In genomic region chr16:71722801-71723536, GRCh38 we compare ENCODE assay signal across 8 cellular contexts. TPM values are rescaled to one million over a fixed set of nuclear protein-coding genes. Genes with fewer than 3 reads are reported as not detected.
DNase-seq lines count a peak whose midpoint lies in the region; FAIRE-seq and TF ChIP-seq lines count a peak whose summit lies in the region.

No MANE protein-coding gene starts in this region.

- H3K9me3 Mint-ChIP-seq in astrocyte (ENCODE audit: unreplicated experiment): no peaks in the 10 kb centered on the region

- H3K27ac Mint-ChIP-seq in astrocyte (ENCODE audit: unreplicated experiment): peak overlapping the region; percentile 74

- no peaks in the 10 kb centered on the region for H3K27me3 Mint-ChIP-seq in astrocyte (ENCODE audit: low read depth, unreplicated experiment)

- peak overlapping the region; percentile 80 for H2AFZ ChIP-seq in astrocyte (ENCODE audit: low read depth, low read length)

- peak overlapping the region; percentile 95 for H3K4me2 ChIP-seq in astrocyte (ENCODE audit: low read length)

- peak; percentile 73 for DNase-seq in GM06990 (ENCODE audit: extremely low read depth, insufficient read length)
- DNase-seq in H4 (ENCODE audit: low spot score): peak; percentile 62
- peak; percentile 65 to 69 for DNase-seq in Kasumi-1 (lab: John Stamatoyannopoulos, UW)
- peak; percentile 58 for DNase-seq in T-helper 22 cell (ENCODE audit: low read depth)
- peak; percentile 49 for DNase-seq in astrocyte (ENCODE audit: low read depth)
- DNase-seq in hepatic stellate cell (ENCODE audit: low spot score): peak; percentile 78
- no peak for DNase-seq in retinal pigment epithelial cell (ENCODE audit: low read depth)
- DNase-seq in D721Med (ENCODE audit: insufficient read length, low spot score): no peak

- TF ChIP-seq CTCF in GM06990 (IDR thresholded peaks at IDR 0.05; ENCODE audit: insufficient read depth, low read length, poor library complexity, severe bottlenecking) (no peak), astrocyte (IDR thresholded peaks at IDR 0.05; ENCODE audit: insufficient read depth, low read depth, low read length) (no peak), retinal pigment epithelial cell (conservative IDR thresholded peaks at IDR 0.05; ENCODE audit: low read depth, low read length) (no peak), D721Med (IDR thresholded peaks at IDR 0.05; ENCODE audit: insufficient read depth, missing control alignments) (no peak)

- peak overlapping the region; percentile 46 for H3K27ac ChIP-seq in astrocyte (ENCODE audit: low read depth, low read length)

- peaks cover 6% of the 10 kb centered on the region for H3K4me1 Mint-ChIP-seq in astrocyte (ENCODE audit: low read depth, unreplicated experiment)

- peaks cover 37% of the 10 kb centered on the region for H4K20me1 ChIP-seq in astrocyte (ENCODE audit: insufficient read depth, low read length)

- H3K27me3 ChIP-seq in GM06990 (replicated peaks; ENCODE audit: control insufficient read depth, insufficient read depth, low read length) (no peaks in the 10 kb centered on the region), astrocyte (ENCODE audit: insufficient read depth, low read length) (no peaks in the 10 kb centered on the region)

- peak overlapping the region; percentile 92 for H3K4me3 Mint-ChIP-seq in astrocyte (ENCODE audit: unreplicated experiment)

- H3K36me3 Mint-ChIP-seq in astrocyte (ENCODE audit: low read depth, unreplicated experiment): no peaks in the 10 kb centered on the region

- H3K4me3 ChIP-seq in GM06990 (replicated peaks; ENCODE audit: low read depth, low read length) (peak overlapping the region; percentile 65), astrocyte (ENCODE audit: insufficient read depth, low read depth, low read length) (peak overlapping the region; percentile 96), retinal pigment epithelial cell (ENCODE audit: low read length) (peak overlapping the region; percentile 89)

- H3K36me3 ChIP-seq in GM06990 (ENCODE audit: control insufficient read depth, insufficient read depth, low read length): no peaks in the 10 kb centered on the region
- peaks cover 3% of the 10 kb centered on the region for H3K36me3 ChIP-seq in astrocyte (ENCODE audit: insufficient read depth, low read length)

- peak overlapping the region; percentile 85 for H3K9ac ChIP-seq in astrocyte (ENCODE audit: low read length)

- no peaks in the 10 kb centered on the region for H3K9me3 ChIP-seq in astrocyte (ENCODE audit: insufficient read depth, low read depth, low read length)

- FAIRE-seq in astrocyte (lab: Jason Lieb, UNC) (no peak), D721Med (lab: Jason Lieb, UNC) (no peak)

- H3K4me1 ChIP-seq in astrocyte (ENCODE audit: insufficient read depth, low read length): peaks cover 6% of the 10 kb centered on the region

- H3K79me2 ChIP-seq in astrocyte (ENCODE audit: insufficient read depth, low read length): peaks cover 41% of the 10 kb centered on the region

RNA-seq across cellular contexts. Expression of gene PHLPP2, which starts 1.5 kb away (rescaled TPM):
- 1.8 and 3.8 TPM in 2 replicates for total RNA-seq in H4 (2014; rRNA removed; shearing (Covaris generic))
- 5.4 and 5.6 TPM in 2 replicates for total RNA-seq in astrocyte

Comparison
In these comparisons a context has a peak if more than half of its experiments do, and no peak if none do; other contexts are left out.
1. DNase-seq: peak in GM06990 (single experiment), H4 (single experiment), Kasumi-1 (2 of 2), T-helper 22 cell (single experiment), astrocyte (single experiment) and hepatic stellate cell (single experiment); none in retinal pigment epithelial cell (single experiment) and D721Med (single experiment).
2. Peak in every context shown above with its lines, with median percentiles within 50 percentile points of each other: H3K4me3 ChIP-seq.